In the genomic region with DNA sequence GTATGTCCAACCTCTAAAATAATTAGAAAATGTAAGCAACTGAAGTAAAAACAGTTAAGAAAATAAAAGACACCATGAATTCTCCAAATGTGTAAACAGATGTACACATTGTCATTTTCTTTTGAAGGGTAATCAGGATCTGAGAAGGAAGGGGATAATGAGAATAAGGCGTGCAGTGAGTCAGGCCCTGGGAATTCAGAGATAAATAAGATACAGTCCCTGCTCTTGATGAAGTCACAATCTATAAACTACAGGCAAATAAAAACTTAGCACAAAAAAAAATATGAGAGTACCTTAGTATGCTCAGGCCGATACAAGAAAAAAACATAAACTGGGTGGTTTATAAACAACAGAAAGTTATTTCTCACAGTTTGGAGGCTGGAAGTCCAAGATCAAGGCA, we compare ENCODE assay signal across 22 cellular contexts.
"Had no signal": no experiment of that assay in that cellular context is flagged by ENCODE, and none has a peak within 500 bp of the region (broad histone marks: within the 10 kb centered on the region; RNA-seq: fewer than 3 reads in every experiment).

No MANE protein-coding gene starts in this region.

- H3K4me3 ChIP-seq: K562, PC-9, SK-N-MC had no signal

- H3K36me3 ChIP-seq: brain microvascular endothelial cell had no signal

- H3K27me3 ChIP-seq: brain microvascular endothelial cell had no signal

- H3K27ac ChIP-seq: brain microvascular endothelial cell, PC-9, SK-N-MC had no signal

- H3K4me2 ChIP-seq: PC-9 had no signal

- H2AFZ ChIP-seq: PC-9 had no signal

- DNase-seq: activated CD4-positive, alpha-beta memory T cell treated with anti-CD3 and anti-CD28 coated beads for 36 hours; activated CD4-positive, alpha-beta T cell treated with anti-CD3 and anti-CD28 coated beads for 4 hours; activated CD8-positive, alpha-beta memory T cell treated with anti-CD3 and anti-CD28 coated beads for 24 hours; activated gamma-delta T cell; activated naive CD4-positive, alpha-beta T cell treated with anti-CD3 and anti-CD28 coated beads for 36 hours; activated naive CD8-positive, alpha-beta T cell treated with anti-CD3 and anti-CD28 coated beads for 36 hours; activated T-cell treated with anti-CD3 and anti-CD28 coated beads, Interleukin-2, amount 50 U/mL, for 4 hours; brain microvascular endothelial cell; cerebellar nuclear complex; Karpas-422; NCI-H1048; NCI-H146; NCI-H187 treated with DMSO at 0.1 percent for 48 hours; NCI-H2081 treated with DMSO at 0.1 percent for 48 hours; NCI-H446; NCI-H524; T-cell; T-helper 2 cell; T1000 had no signal
